In the genomic region with DNA sequence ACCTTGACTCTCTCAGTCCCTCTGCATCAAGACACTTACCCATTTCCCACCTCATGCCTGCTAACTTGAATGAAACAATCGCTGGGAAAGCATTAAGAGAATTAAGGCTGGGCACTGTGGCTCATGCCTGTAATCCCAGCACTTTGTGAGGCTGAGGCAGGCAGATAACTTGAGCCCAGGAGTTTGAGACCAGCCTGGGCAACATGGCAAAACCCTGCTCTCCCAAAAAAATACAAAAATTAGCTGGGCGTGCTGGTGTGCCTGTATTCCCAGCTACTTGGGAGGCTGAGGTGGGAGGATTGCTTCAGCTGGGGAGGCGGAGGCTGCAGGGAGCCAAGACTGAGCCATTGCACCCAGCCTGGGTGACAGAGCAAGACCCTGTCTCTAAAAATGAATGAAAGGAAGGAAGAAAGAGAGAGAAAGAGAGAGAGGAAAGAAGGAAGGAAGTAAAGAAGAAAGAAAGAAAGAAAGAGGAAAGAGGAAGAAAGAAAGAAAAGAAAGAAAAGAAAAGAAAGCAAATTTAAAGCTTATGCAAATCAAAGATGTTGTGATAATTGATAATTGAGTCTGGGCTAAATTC, we compare ENCODE assay signal across 8 cellular contexts. TPM values are rescaled to one million over a fixed set of nuclear protein-coding genes. Genes with fewer than 3 reads are reported as not detected.
DNase-seq lines count a peak whose midpoint lies in the region; ATAC-seq and TF ChIP-seq lines count a peak whose summit lies in the region.

No MANE protein-coding gene starts in this region.

- intact Hi-C loops in tibial artery (cut with DNase I; ENCODE audit: low total_unique reads) = no loop called here

- no peaks in the 10 kb centered on the region for H3K9me3 Mint-ChIP-seq in activated naive CD4-positive, alpha-beta T cell treated with anti-CD3 and anti-CD28 coated beads, Interleukin-2, amount 10 ng/mL, durations not matched to agents 7 days and 5 days

- H3K27ac ChIP-seq in brain microvascular endothelial cell (peak overlapping the region; percentile 97), liver (ENCODE audit: low read depth in 1 of 2, low read length in 2 of 2) (peak overlapping the region; percentile 83 to 96), tibial artery (peak overlapping the region; percentile 89 to 98)

- no peak for DNase-seq in activated naive CD4-positive, alpha-beta T cell treated with anti-CD3 and anti-CD28 coated beads, Interleukin-2, amount 10 ng/mL, durations not matched to agents 7 days and 5 days
- no peak for DNase-seq in activated naive CD4-positive, alpha-beta T cell (lab: John Stamatoyannopoulos, UW)
- DNase-seq in brain microvascular endothelial cell (no peak), tibial artery (no peak)

- H3K27me3 Mint-ChIP-seq in activated naive CD4-positive, alpha-beta T cell treated with anti-CD3 and anti-CD28 coated beads, Interleukin-2, amount 10 ng/mL, durations not matched to agents 7 days and 5 days = peaks cover 100% of the 10 kb centered on the region

- H3K4me1 ChIP-seq in liver (ENCODE audit: control insufficient read depth in 4 of 4, insufficient read depth in 4 of 4, low read length in 3 of 4) (peaks cover 19 to 50% (median 28%) of the 10 kb centered on the region in 4 donors), tibial artery (peaks cover 5 to 96% (median 54%) of the 10 kb centered on the region in 4 donors)

- CTCF ChIA-PET in activated naive CD4-positive, alpha-beta T cell treated with anti-CD3 and anti-CD28 coated beads, Interleukin-2, amount 10 ng/mL, durations not matched to agents 7 days and 5 days (lab: Charles Lee) = interaction anchor here (1.6 kb wide), 1 partner anchor 164 kb away, joined by 3 read pairs; no protein-coding TSS in a partner anchor

- no peak overlapping the region for H3K27ac Mint-ChIP-seq in activated naive CD4-positive, alpha-beta T cell treated with anti-CD3 and anti-CD28 coated beads, Interleukin-2, amount 10 ng/mL, durations not matched to agents 7 days and 5 days

- ATAC-seq in HG02970 (IDR thresholded peaks at IDR 0.05; ENCODE audit: low FRiP score, unreplicated experiment) = no peak
- no peak for ATAC-seq in HG03045 (IDR thresholded peaks at IDR 0.05; ENCODE audit: unreplicated experiment)
- no peak for ATAC-seq in GM21737 (IDR thresholded peaks at IDR 0.05; ENCODE audit: unreplicated experiment)

- no peaks in the 10 kb centered on the region for H3K27me3 ChIP-seq in brain microvascular endothelial cell (replicated peaks)
- H3K27me3 ChIP-seq in liver (ENCODE audit: control insufficient read depth in 4 of 4, insufficient read depth in 4 of 4, low read length in 3 of 4) = no peaks in the 10 kb centered on the region
- no peaks in the 10 kb centered on the region for H3K27me3 ChIP-seq in tibial artery

- H3K4me3 ChIP-seq in brain microvascular endothelial cell (ENCODE audit: low read depth, low read length) (peak overlapping the region; percentile 90), liver (ENCODE audit: low read depth in 1 of 3, low read length in 3 of 3) (peak overlapping the region; percentile 45 to 50 (median 47)), tibial artery (peak overlapping the region; percentile 48 to 63)

- H3K9me3 ChIP-seq in liver (ENCODE audit: control insufficient read depth in 4 of 4, low read length in 3 of 4) (no peaks in the 10 kb centered on the region), tibial artery (no peaks in the 10 kb centered on the region)

- peak overlapping the region in 1 of 2 donors; percentile 88 for H3K9ac ChIP-seq in liver (ENCODE audit: low read depth in 1 of 2, low read length in 2 of 2)

- 81% methylated on average over 3 of the region's 3 CpGs for WGBS in liver

- no peaks in the 10 kb centered on the region for H3K36me3 Mint-ChIP-seq in activated naive CD4-positive, alpha-beta T cell treated with anti-CD3 and anti-CD28 coated beads, Interleukin-2, amount 10 ng/mL, durations not matched to agents 7 days and 5 days

- H3K4me3 Mint-ChIP-seq in activated naive CD4-positive, alpha-beta T cell treated with anti-CD3 and anti-CD28 coated beads, Interleukin-2, amount 10 ng/mL, durations not matched to agents 7 days and 5 days = peak overlapping the region; percentile 53

- peaks cover 51% of the 10 kb centered on the region for H3K36me3 ChIP-seq in brain microvascular endothelial cell (replicated peaks)
- H3K36me3 ChIP-seq in liver (ENCODE audit: control insufficient read depth in 4 of 4, insufficient read depth in 3 of 4, low read depth in 1 of 4, low read length in 3 of 4) = peaks cover 0 to 17% (median 12%) of the 10 kb centered on the region in 4 donors
- H3K36me3 ChIP-seq in tibial artery = peaks cover 7 to 22% (median 19%) of the 10 kb centered on the region in 3 donors

- no peak for TF ChIP-seq RAD21 in liver (IDR thresholded peaks at IDR 0.05)

- TF ChIP-seq CTCF in brain microvascular endothelial cell (IDR thresholded peaks at IDR 0.05; ENCODE audit: low read depth, low read length, missing control alignments) (no peak), liver (IDR thresholded peaks at IDR 0.05; ENCODE audit: low read depth, low read length, missing input control) (no peak), tibial artery (IDR thresholded peaks at IDR 0.05) (no peak)

- peaks cover 52% of the 10 kb centered on the region for H3K4me1 Mint-ChIP-seq in activated naive CD4-positive, alpha-beta T cell treated with anti-CD3 and anti-CD28 coated beads, Interleukin-2, amount 10 ng/mL, durations not matched to agents 7 days and 5 days

- in situ Hi-C loops in brain microvascular endothelial cell (cut with HindIII; ENCODE audit: low pct_ligation_motif_present, low sequenced_read_pairs) = no loop called here

TF ChIP-seq in liver, 16 proteins besides CTCF, POLR2A, EP300 and RAD21:
- no peak for TF ChIP-seq YY1 (IDR thresholded peaks at IDR 0.05)
- TF ChIP-seq, protein P1, sequence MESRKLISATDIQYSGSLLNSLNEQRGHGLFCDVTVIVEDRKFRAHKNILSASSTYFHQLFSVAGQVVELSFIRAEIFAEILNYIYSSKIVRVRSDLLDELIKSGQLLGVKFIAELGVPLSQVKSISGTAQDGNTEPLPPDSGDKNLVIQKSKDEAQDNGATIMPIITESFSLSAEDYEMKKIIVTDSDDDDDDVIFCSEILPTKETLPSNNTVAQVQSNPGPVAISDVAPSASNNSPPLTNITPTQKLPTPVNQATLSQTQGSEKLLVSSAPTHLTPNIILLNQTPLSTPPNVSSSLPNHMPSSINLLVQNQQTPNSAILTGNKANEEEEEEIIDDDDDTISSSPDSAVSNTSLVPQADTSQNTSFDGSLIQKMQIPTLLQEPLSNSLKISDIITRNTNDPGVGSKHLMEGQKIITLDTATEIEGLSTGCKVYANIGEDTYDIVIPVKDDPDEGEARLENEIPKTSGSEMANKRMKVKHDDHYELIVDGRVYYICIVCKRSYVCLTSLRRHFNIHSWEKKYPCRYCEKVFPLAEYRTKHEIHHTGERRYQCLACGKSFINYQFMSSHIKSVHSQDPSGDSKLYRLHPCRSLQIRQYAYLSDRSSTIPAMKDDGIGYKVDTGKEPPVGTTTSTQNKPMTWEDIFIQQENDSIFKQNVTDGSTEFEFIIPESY (IDR thresholded peaks at IDR 0.05) = no peak
- TF ChIP-seq JUND (IDR thresholded peaks at IDR 0.05) = no peak
- no peak for TF ChIP-seq NR2F2 (IDR thresholded peaks at IDR 0.05)
- no peak for TF ChIP-seq HNF4G (IDR thresholded peaks at IDR 0.05)
- no peak for TF ChIP-seq FOXA1 (IDR thresholded peaks at IDR 0.05)
- no peak for TF ChIP-seq EGR1 (IDR thresholded peaks at IDR 0.05; ENCODE audit: low read depth in 2 of 2)
- no peak for TF ChIP-seq HNF4A (conservative IDR thresholded peaks at IDR 0.05)
- TF ChIP-seq GABPA (IDR thresholded peaks at IDR 0.05 in 1 of 2, conservative IDR thresholded peaks at IDR 0.05 in 1 of 2) = no peak
- TF ChIP-seq SP1 (IDR thresholded peaks at IDR 0.05) = no peak
- no peak for TF ChIP-seq FOXA2 (IDR thresholded peaks at IDR 0.05)
- TF ChIP-seq, protein P2, sequence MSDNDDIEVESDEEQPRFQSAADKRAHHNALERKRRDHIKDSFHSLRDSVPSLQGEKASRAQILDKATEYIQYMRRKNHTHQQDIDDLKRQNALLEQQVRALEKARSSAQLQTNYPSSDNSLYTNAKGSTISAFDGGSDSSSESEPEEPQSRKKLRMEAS (IDR thresholded peaks at IDR 0.05) = no peak
- TF ChIP-seq, protein P3, sequence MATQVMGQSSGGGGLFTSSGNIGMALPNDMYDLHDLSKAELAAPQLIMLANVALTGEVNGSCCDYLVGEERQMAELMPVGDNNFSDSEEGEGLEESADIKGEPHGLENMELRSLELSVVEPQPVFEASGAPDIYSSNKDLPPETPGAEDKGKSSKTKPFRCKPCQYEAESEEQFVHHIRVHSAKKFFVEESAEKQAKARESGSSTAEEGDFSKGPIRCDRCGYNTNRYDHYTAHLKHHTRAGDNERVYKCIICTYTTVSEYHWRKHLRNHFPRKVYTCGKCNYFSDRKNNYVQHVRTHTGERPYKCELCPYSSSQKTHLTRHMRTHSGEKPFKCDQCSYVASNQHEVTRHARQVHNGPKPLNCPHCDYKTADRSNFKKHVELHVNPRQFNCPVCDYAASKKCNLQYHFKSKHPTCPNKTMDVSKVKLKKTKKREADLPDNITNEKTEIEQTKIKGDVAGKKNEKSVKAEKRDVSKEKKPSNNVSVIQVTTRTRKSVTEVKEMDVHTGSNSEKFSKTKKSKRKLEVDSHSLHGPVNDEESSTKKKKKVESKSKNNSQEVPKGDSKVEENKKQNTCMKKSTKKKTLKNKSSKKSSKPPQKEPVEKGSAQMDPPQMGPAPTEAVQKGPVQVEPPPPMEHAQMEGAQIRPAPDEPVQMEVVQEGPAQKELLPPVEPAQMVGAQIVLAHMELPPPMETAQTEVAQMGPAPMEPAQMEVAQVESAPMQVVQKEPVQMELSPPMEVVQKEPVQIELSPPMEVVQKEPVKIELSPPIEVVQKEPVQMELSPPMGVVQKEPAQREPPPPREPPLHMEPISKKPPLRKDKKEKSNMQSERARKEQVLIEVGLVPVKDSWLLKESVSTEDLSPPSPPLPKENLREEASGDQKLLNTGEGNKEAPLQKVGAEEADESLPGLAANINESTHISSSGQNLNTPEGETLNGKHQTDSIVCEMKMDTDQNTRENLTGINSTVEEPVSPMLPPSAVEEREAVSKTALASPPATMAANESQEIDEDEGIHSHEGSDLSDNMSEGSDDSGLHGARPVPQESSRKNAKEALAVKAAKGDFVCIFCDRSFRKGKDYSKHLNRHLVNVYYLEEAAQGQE (IDR thresholded peaks at IDR 0.05) = no peak

RNA-seq across cellular contexts. Expression of a gene that starts 0.6 kb away (rescaled TPM):
- total RNA-seq in liver = 10 to 100 TPM in 1 of 2 donors, under 1 TPM in 1; 0.93 to 10.2 TPM
- 10 to 100 TPM in 1 of 2 donors, 1 to 10 TPM in 1; 5.8 to 18.6 TPM for polyA plus RNA-seq in liver

RNA-seq across cellular contexts. Expression of a gene that starts 26.7 kb away (rescaled TPM):
- 10 to 100 TPM; 20.9 to 23.1 TPM for total RNA-seq in liver
- polyA plus RNA-seq in liver = 10 to 100 TPM; 13.8 to 25.7 TPM

RNA-seq across cellular contexts. Expression of a gene that starts 37.8 kb away (rescaled TPM):
- total RNA-seq in liver = not detected
- polyA plus RNA-seq in liver = not detected

RNA-seq across cellular contexts. Expression of a gene that starts 42.3 kb away (rescaled TPM):
- 10 to 100 TPM in 1 of 2 donors, 1 to 10 TPM in 1; 9.2 to 15.6 TPM for total RNA-seq in liver
- polyA plus RNA-seq in liver = 1 to 10 TPM; 4.8 to 6.1 TPM

RNA-seq across cellular contexts. Expression of a gene that starts 52.5 kb away (rescaled TPM):
- total RNA-seq in liver = not detected
- not detected for polyA plus RNA-seq in liver
